19 cellular contexts compared by ENCODE assay signal in the genomic region with DNA sequence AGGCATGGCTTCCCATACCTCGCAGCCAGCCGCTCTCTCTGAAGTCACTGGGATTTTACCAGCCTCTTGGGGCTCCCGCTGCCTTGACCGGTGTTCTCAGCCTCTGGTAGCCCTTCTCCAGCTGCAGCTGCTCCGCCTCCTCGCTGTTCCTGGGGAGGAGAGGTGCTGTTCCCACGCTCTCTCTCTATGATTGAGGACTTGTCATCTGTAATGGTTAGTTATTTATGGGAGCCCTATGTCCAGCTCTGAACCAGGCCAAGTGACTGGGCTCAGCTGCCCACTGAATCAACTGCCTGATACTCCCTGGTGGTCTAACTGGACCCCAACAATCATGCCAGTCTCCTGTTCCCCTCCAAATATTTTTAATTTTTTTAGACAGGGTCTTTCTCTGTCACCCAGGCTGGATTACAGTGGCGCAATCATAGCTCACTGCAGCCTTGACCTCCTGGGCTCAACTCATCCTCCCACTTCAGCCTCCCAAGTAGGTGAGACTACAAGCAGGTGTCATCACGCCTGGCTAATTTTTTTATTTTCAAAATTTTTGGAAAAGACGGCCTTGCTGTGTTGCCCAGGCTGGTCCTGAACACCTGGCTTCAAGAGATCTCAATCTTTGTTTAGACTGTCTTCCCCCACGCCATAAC.
"Had no signal": no experiment of that assay in that cellular context is flagged by ENCODE, and none has a peak within 500 bp of the region (broad histone marks: within the 10 kb centered on the region; RNA-seq: fewer than 3 reads in every experiment).

No MANE protein-coding gene starts in this region.

- H3K36me3 Mint-ChIP-seq: naive B cell; stimulated activated effector memory CD8-positive, alpha-beta T cell treated with anti-CD3 and anti-CD28 coated beads, Interleukin-12 subunit alpha, Interleukin-12 subunit beta, amount 100 ng/mL, for 72 hours had no signal

- H3K36me3 ChIP-seq: esophagus squamous epithelium, neutrophil, right atrium auricular region, suprapubic skin, tibial artery, upper lobe of left lung, uterus had no signal

- H3K4me3 ChIP-seq: esophagus squamous epithelium, right atrium auricular region, suprapubic skin, tibial artery, upper lobe of left lung, uterus had no signal

- H3K4me3 Mint-ChIP-seq: dendritic cell treated with granulocyte-macrophage colony-stimulating factor and Interleukin-4, amounts not matched to agents 40 ng/mL and 50 ng/mL, for 4 days; stimulated activated effector memory CD8-positive, alpha-beta T cell treated with anti-CD3 and anti-CD28 coated beads, Interleukin-12 subunit alpha, Interleukin-12 subunit beta, amount 100 ng/mL, for 72 hours had no signal

- DNase-seq: esophagus squamous epithelium; foreskin fibroblast; hippocampal formation; left colon; mesendoderm; naive B cell; stimulated activated CD4-positive, alpha-beta T cell treated with anti-CD3 and anti-CD28 coated beads, Interleukin-4, amount 100 ng/mL, for 1 hour; stimulated activated CD8-positive, alpha-beta memory T cell treated with anti-CD3 and anti-CD28 coated beads, Interleukin-4, amount 100 ng/mL, for 48 hours; stimulated activated naive CD8-positive, alpha-beta T cell treated with anti-CD3 and anti-CD28 coated beads, Interleukin-15, Interleukin-2, amounts not matched to agents 100 U/mL and 50 U/mL, for 24 hours; tibial artery; upper lobe of left lung; uterus had no signal

- H3K9me3 Mint-ChIP-seq: dendritic cell treated with granulocyte-macrophage colony-stimulating factor and Interleukin-4, amounts not matched to agents 40 ng/mL and 50 ng/mL, for 4 days; naive B cell; nephron; stimulated activated effector memory CD8-positive, alpha-beta T cell treated with anti-CD3 and anti-CD28 coated beads, Interleukin-12 subunit alpha, Interleukin-12 subunit beta, amount 100 ng/mL, for 72 hours had no signal

- H3K9me3 ChIP-seq: esophagus squamous epithelium, neutrophil, right atrium auricular region, suprapubic skin, tibial artery, upper lobe of left lung, uterus had no signal

- H3K27ac ChIP-seq: esophagus squamous epithelium, neutrophil, right atrium auricular region, suprapubic skin, tibial artery, upper lobe of left lung, uterus had no signal

- H3K27ac Mint-ChIP-seq: dendritic cell treated with granulocyte-macrophage colony-stimulating factor and Interleukin-4, amounts not matched to agents 40 ng/mL and 50 ng/mL, for 4 days; nephron; stimulated activated effector memory CD8-positive, alpha-beta T cell treated with anti-CD3 and anti-CD28 coated beads, Interleukin-12 subunit alpha, Interleukin-12 subunit beta, amount 100 ng/mL, for 72 hours had no signal

- ATAC-seq: left colon; stimulated activated effector memory CD8-positive, alpha-beta T cell treated with anti-CD3 and anti-CD28 coated beads, Interleukin-12 subunit alpha, Interleukin-12 subunit beta, amount 100 ng/mL, for 72 hours; stimulated activated naive CD8-positive, alpha-beta T cell treated with anti-CD3 and anti-CD28 coated beads, Interleukin-15, Interleukin-2, amounts not matched to agents 100 U/mL and 50 U/mL, for 24 hours had no signal

- FAIRE-seq: colon had no signal
